In the genomic region with DNA sequence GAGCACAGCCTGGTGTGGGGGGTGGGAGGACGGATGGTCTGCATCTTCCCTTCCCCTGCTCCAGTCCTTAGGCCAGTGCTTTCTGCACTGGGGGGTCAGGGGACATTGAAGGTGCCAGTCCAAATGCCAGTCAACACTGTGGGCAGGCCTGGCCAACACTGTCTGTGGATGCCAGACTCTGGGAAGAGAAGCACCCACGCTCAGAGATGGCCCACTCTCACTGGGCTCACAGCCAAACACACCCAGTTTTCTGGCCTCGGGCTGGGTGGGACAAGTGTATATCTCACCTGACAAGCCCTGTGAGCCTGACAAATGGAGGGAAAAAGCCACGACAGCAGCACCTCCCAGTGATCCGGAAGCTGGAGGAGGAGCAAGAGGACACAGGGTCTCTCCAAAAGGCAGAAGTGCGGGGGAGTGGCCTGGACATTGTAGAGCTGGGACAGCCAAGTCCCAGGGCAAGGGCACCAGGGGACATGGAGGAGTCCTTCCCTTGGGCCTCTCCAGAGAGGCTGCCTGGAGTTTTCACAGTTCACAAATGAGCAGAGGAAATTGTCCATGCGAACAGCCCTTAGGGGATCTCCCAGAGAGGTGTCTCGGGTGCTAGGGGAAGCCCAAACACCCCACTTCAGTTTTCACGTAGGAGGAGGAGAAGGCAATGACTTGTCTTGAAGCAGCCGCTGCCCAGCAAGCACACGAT, we compare ENCODE assay signal across 1 cellular context.
TF ChIP-seq lines count a peak whose summit lies in the region.

No MANE protein-coding gene starts in this region.

TF ChIP-seq in GM12878, 131 proteins besides CTCF, POLR2A, EP300 and RAD21 (continued from another document):
- TF ChIP-seq, protein P1, sequence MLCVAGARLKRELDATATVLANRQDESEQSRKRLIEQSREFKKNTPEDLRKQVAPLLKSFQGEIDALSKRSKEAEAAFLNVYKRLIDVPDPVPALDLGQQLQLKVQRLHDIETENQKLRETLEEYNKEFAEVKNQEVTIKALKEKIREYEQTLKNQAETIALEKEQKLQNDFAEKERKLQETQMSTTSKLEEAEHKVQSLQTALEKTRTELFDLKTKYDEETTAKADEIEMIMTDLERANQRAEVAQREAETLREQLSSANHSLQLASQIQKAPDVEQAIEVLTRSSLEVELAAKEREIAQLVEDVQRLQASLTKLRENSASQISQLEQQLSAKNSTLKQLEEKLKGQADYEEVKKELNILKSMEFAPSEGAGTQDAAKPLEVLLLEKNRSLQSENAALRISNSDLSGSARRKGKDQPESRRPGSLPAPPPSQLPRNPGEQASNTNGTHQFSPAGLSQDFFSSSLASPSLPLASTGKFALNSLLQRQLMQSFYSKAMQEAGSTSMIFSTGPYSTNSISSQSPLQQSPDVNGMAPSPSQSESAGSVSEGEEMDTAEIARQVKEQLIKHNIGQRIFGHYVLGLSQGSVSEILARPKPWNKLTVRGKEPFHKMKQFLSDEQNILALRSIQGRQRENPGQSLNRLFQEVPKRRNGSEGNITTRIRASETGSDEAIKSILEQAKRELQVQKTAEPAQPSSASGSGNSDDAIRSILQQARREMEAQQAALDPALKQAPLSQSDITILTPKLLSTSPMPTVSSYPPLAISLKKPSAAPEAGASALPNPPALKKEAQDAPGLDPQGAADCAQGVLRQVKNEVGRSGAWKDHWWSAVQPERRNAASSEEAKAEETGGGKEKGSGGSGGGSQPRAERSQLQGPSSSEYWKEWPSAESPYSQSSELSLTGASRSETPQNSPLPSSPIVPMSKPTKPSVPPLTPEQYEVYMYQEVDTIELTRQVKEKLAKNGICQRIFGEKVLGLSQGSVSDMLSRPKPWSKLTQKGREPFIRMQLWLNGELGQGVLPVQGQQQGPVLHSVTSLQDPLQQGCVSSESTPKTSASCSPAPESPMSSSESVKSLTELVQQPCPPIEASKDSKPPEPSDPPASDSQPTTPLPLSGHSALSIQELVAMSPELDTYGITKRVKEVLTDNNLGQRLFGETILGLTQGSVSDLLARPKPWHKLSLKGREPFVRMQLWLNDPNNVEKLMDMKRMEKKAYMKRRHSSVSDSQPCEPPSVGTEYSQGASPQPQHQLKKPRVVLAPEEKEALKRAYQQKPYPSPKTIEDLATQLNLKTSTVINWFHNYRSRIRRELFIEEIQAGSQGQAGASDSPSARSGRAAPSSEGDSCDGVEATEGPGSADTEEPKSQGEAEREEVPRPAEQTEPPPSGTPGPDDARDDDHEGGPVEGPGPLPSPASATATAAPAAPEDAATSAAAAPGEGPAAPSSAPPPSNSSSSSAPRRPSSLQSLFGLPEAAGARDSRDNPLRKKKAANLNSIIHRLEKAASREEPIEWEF (IDR thresholded peaks at IDR 0.05; ENCODE audit: insufficient replicate concordance, low read depth, low read length), result no peak
- TF ChIP-seq MEF2A (IDR thresholded peaks at IDR 0.05; ENCODE audit: insufficient read depth, low read depth, low read length) (0 out of 2 replicates have a peak, but pooled peaks have one; percentile 4), SP1 (IDR thresholded peaks at IDR 0.05; ENCODE audit: low read depth, low read length) (peak; percentile 51), CHD2 (IDR thresholded peaks at IDR 0.05; ENCODE audit: borderline replicate concordance, low read depth, low read length) (no peak), TCF3 (IDR thresholded peaks at IDR 0.05; ENCODE audit: borderline replicate concordance, insufficient read depth, low read depth, low read length) (no peak)
TF ChIP-seq in GM12878: peak in this region for 39.
